In the genomic region with DNA sequence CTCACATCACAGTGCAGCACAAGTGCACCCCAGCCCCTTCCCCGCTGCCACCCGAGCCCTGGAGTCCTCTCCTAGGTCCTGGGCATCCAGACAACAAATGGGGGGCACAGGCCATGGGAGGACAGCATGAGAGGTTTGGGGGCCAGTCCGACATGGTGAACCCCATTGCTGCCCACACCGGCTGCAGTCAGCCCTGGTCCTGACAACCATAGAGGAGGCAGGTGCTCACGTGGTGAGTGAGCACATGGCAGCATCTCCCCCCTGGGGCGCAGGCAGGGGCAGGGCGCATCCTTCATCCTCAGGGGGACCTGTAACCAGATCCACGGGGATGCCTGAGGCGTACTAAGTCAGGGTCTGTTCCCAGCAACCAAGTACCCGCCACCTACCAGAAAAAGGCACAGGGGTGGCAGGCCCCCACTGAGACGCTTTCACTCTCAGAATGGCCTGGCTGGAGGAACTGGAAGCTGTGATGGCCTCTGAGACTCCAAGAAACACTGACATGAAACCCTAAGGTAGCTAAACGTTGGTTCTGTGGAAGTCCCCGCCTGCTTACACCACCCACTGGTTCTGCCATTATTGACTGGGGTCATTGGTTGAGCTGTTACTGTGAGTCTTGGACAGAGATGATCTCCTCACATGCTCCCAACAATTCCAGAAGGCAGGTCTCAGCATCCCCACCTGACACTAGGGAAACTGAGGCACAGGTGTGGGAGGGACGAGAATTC, we compare ENCODE assay signal across 1 cellular context.
TF ChIP-seq lines count a peak whose summit lies in the region.

No MANE protein-coding gene starts in this region.

TF ChIP-seq in WTC11, 78 proteins besides CTCF, POLR2A, EP300 and RAD21 (continued from another document):
- TF ChIP-seq, protein P1, sequence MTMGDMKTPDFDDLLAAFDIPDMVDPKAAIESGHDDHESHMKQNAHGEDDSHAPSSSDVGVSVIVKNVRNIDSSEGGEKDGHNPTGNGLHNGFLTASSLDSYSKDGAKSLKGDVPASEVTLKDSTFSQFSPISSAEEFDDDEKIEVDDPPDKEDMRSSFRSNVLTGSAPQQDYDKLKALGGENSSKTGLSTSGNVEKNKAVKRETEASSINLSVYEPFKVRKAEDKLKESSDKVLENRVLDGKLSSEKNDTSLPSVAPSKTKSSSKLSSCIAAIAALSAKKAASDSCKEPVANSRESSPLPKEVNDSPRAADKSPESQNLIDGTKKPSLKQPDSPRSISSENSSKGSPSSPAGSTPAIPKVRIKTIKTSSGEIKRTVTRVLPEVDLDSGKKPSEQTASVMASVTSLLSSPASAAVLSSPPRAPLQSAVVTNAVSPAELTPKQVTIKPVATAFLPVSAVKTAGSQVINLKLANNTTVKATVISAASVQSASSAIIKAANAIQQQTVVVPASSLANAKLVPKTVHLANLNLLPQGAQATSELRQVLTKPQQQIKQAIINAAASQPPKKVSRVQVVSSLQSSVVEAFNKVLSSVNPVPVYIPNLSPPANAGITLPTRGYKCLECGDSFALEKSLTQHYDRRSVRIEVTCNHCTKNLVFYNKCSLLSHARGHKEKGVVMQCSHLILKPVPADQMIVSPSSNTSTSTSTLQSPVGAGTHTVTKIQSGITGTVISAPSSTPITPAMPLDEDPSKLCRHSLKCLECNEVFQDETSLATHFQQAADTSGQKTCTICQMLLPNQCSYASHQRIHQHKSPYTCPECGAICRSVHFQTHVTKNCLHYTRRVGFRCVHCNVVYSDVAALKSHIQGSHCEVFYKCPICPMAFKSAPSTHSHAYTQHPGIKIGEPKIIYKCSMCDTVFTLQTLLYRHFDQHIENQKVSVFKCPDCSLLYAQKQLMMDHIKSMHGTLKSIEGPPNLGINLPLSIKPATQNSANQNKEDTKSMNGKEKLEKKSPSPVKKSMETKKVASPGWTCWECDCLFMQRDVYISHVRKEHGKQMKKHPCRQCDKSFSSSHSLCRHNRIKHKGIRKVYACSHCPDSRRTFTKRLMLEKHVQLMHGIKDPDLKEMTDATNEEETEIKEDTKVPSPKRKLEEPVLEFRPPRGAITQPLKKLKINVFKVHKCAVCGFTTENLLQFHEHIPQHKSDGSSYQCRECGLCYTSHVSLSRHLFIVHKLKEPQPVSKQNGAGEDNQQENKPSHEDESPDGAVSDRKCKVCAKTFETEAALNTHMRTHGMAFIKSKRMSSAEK (CRISPR knock-in tag; IDR thresholded peaks at IDR 0.05; ENCODE audit: borderline replicate concordance) = no peak
